1 cellular context compared by ENCODE assay signal in genomic region chr20:49583669-49584417, GRCh38.
TF ChIP-seq lines count a peak whose summit lies in the region.

No MANE protein-coding gene starts in this region.

TF ChIP-seq in K562, 482 proteins besides CTCF, POLR2A, EP300 and RAD21 (continued from another document and continues in another):
- TF ChIP-seq ARID4B (CRISPR knock-in tag; IDR thresholded peaks at IDR 0.05) (no peak), NFE2 (IDR thresholded peaks at IDR 0.05; ENCODE audit: low read depth) (peak; percentile 82), TRIM24 (IDR thresholded peaks at IDR 0.05) (peak; percentile 54 to 84; a peak in 3 of 4 replicates), CCNT2 (IDR thresholded peaks at IDR 0.05; ENCODE audit: borderline replicate concordance, extremely low read depth, insufficient read length, low read depth, low read length) (peak; percentile 42), ZNF316 (IDR thresholded peaks at IDR 0.05) (0 out of 2 replicates have a peak, but pooled peaks have one; percentile 8), TEAD2 (tag; IDR thresholded peaks at IDR 0.05) (no peak), SMARCE1 (IDR thresholded peaks at IDR 0.05) (peak; percentile 56; the same call in 1 of the 2 replicates), CTCFL (IDR thresholded peaks at IDR 0.05; ENCODE audit: borderline replicate concordance, insufficient read depth, low read depth, low read length, poor library complexity, severe bottlenecking) (no peak), MAFG (tag; conservative IDR thresholded peaks at IDR 0.05) (peak; percentile 63), ZNF766 (CRISPR knock-in tag; conservative IDR thresholded peaks at IDR 0.05) (0 out of 2 replicates have a peak, but pooled peaks have one; percentile 32), AFF4 (CRISPR knock-in tag; IDR thresholded peaks at IDR 0.05) (no peak), CEBPB (tag; IDR thresholded peaks at IDR 0.05) (peak; percentile 88), NEUROD1 (IDR thresholded peaks at IDR 0.05; ENCODE audit: borderline replicate concordance, low read depth, low read length, partially characterized antibody) (peak; percentile 36), FOXA3 (CRISPR knock-in tag; conservative IDR thresholded peaks at IDR 0.05 in 1 of 2, IDR thresholded peaks at IDR 0.05 in 1 of 2) (peak in 1 of 2 experiments; percentile 71; a peak in 1 of 4 replicates), HES1 (IDR thresholded peaks at IDR 0.05; ENCODE audit: low read depth) (peak; percentile 83), ZNF280B (CRISPR knock-in tag; IDR thresholded peaks at IDR 0.05) (no peak), LCOR (CRISPR knock-in tag; IDR thresholded peaks at IDR 0.05) (0 out of 2 replicates have a peak, but pooled peaks have one; percentile 48), HNRNPH1 (optimal IDR thresholded peaks at IDR 0.05; ENCODE audit: low read depth, low read length) (no peak), NFIC (IDR thresholded peaks at IDR 0.05) (peak; percentile 61), BCOR (IDR thresholded peaks at IDR 0.05) (peak; percentile 31; the same call in 1 of the 2 replicates), NR2C1 (IDR thresholded peaks at IDR 0.05) (peak; percentile 88), NR2C1 (tag; IDR thresholded peaks at IDR 0.05) (peak; percentile 95), CEBPG (CRISPR knock-in tag; IDR thresholded peaks at IDR 0.05) (peak; percentile 62), CEBPG (tag; conservative IDR thresholded peaks at IDR 0.05 in 1 of 2, IDR thresholded peaks at IDR 0.05 in 1 of 2) (peak; percentile 50 to 72; a peak in 3 of 4 replicates), JUN (IDR thresholded peaks at IDR 0.05; ENCODE audit: borderline replicate concordance, low read depth, low read length) (peak; percentile 54; the same call in 1 of the 2 replicates), JUN (CRISPR knock-in tag; IDR thresholded peaks at IDR 0.05; ENCODE audit: borderline replicate concordance) (no peak), MEIS2 (IDR thresholded peaks at IDR 0.05; ENCODE audit: partially characterized antibody) (peak; percentile 69), ADNP (tag; IDR thresholded peaks at IDR 0.05) (no peak), FOS (IDR thresholded peaks at IDR 0.05; ENCODE audit: extremely low read depth, insufficient read length) (peak; percentile 22), FOXP1 (CRISPR knock-in tag; IDR thresholded peaks at IDR 0.05) (no peak), SREBF1 (IDR thresholded peaks at IDR 0.05; ENCODE audit: borderline replicate concordance, low read depth, low read length) (no peak), SOX6 (IDR thresholded peaks at IDR 0.05) (peak; percentile 39; the same call in 1 of the 2 replicates), TBL1XR1 (IDR thresholded peaks at IDR 0.05; ENCODE audit: low read length in 2 of 2) (peak in 1 of 2 experiments; percentile 72; a peak in 2 of 4 replicates), NCOR1 (IDR thresholded peaks at IDR 0.05) (peak; percentile 77), BHLHE40 (IDR thresholded peaks at IDR 0.05; ENCODE audit: low read length) (peak; percentile 55), ATF3 (IDR thresholded peaks at IDR 0.05) (peak; percentile 60), ATF3 (CRISPR knock-in tag; conservative IDR thresholded peaks at IDR 0.05) (no peak), ATF7 (IDR thresholded peaks at IDR 0.05) (peak; percentile 42; the same call in 1 of the 2 replicates), DACH1 (IDR thresholded peaks at IDR 0.05; ENCODE audit: partially characterized antibody) (no peak), SRF (CRISPR knock-in tag; IDR thresholded peaks at IDR 0.05) (peak in 1 of 2 experiments; percentile 59; a peak in 1 of 4 replicates), TCF3 (CRISPR knock-in tag; IDR thresholded peaks at IDR 0.05) (peak; percentile 75), MAFF (IDR thresholded peaks at IDR 0.05; ENCODE audit: low read length) (peak; percentile 44; the same call in 1 of the 2 replicates), RBM15 (IDR thresholded peaks at IDR 0.05; ENCODE audit: insufficient read depth, low read length) (no peak), VEZF1 (CRISPR knock-in tag; IDR thresholded peaks at IDR 0.05) (peak; percentile 52), IFI16 (CRISPR knock-in tag; IDR thresholded peaks at IDR 0.05) (no peak), KDM1A (IDR thresholded peaks at IDR 0.05) (peak; percentile 95), XRCC4 (IDR thresholded peaks at IDR 0.05; ENCODE audit: extremely low read depth, insufficient read depth, insufficient read length) (no peak), FOSL1 (tag; conservative IDR thresholded peaks at IDR 0.05) (peak; percentile 97), TSHZ1 (CRISPR knock-in tag; IDR thresholded peaks at IDR 0.05) (no peak), CBFA2T3 (IDR thresholded peaks at IDR 0.05) (peak; percentile 91), CC2D1A (IDR thresholded peaks at IDR 0.05) (no peak), NCOA6 (IDR thresholded peaks at IDR 0.05) (no peak), ZNF436 (CRISPR knock-in tag; IDR thresholded peaks at IDR 0.05) (no peak), MTF1 (CRISPR knock-in tag; IDR thresholded peaks at IDR 0.05; ENCODE audit: borderline replicate concordance) (no peak)
